In the genomic region with DNA sequence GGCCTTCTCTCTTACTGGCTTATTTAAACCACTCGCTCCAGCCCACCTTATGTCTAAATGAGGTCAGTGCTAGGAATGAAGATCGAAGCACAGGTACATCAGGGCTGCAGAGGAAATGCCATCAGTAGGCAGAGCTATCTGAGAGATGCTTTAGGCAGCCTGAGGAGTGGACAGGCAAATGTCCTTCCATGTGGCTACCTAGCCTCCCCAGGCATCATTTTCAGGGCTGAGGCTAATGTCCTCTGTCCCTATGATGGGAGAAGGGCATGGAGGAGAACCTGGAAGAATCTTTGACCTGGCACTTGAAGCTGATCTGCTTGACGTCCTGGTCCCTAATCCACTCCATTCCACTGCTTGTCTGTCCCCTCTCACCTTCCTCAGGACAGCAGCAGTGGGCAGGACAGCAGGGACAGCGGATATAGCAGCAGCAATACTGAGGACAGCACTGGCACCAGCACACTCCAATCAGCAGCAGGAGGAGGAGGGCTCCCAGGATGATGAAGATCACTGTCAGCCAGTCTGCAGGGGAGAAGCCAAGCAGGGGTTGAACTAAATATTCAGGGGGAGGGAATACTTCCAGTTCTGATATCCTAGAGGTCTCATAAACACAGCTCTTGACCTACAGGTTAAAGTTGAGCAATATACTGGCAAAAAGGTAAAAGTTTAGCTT, we compare ENCODE assay signal across 1 cellular context.
TF ChIP-seq lines count a peak whose summit lies in the region.

No MANE protein-coding gene starts in this region.

TF ChIP-seq in WTC11, 78 proteins besides CTCF, POLR2A, EP300 and RAD21 (continued from another document):
- TF ChIP-seq, protein P1, sequence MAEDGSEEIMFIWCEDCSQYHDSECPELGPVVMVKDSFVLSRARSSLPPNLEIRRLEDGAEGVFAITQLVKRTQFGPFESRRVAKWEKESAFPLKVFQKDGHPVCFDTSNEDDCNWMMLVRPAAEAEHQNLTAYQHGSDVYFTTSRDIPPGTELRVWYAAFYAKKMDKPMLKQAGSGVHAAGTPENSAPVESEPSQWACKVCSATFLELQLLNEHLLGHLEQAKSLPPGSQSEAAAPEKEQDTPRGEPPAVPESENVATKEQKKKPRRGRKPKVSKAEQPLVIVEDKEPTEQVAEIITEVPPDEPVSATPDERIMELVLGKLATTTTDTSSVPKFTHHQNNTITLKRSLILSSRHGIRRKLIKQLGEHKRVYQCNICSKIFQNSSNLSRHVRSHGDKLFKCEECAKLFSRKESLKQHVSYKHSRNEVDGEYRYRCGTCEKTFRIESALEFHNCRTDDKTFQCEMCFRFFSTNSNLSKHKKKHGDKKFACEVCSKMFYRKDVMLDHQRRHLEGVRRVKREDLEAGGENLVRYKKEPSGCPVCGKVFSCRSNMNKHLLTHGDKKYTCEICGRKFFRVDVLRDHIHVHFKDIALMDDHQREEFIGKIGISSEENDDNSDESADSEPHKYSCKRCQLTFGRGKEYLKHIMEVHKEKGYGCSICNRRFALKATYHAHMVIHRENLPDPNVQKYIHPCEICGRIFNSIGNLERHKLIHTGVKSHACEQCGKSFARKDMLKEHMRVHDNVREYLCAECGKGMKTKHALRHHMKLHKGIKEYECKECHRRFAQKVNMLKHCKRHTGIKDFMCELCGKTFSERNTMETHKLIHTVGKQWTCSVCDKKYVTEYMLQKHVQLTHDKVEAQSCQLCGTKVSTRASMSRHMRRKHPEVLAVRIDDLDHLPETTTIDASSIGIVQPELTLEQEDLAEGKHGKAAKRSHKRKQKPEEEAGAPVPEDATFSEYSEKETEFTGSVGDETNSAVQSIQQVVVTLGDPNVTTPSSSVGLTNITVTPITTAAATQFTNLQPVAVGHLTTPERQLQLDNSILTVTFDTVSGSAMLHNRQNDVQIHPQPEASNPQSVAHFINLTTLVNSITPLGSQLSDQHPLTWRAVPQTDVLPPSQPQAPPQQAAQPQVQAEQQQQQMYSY (CRISPR knock-in tag; IDR thresholded peaks at IDR 0.05): peak; percentile 91
- TF ChIP-seq ZBTB21 (CRISPR knock-in tag; IDR thresholded peaks at IDR 0.05; ENCODE audit: borderline replicate concordance): 0 out of 2 replicates have a peak, but pooled peaks have one; percentile 56
- no peak for TF ChIP-seq SP1 (CRISPR knock-in tag; conservative IDR thresholded peaks at IDR 0.05)
- TF ChIP-seq TCF7 (CRISPR knock-in tag; IDR thresholded peaks at IDR 0.05; ENCODE audit: low read depth): no peak
- no peak for TF ChIP-seq NR3C1 (CRISPR knock-in tag; conservative IDR thresholded peaks at IDR 0.05; ENCODE audit: low read depth)
- TF ChIP-seq NFYB (CRISPR knock-in tag; conservative IDR thresholded peaks at IDR 0.05; ENCODE audit: low read depth): peak; percentile 67
- no peak for TF ChIP-seq ZNF138 (CRISPR knock-in tag; conservative IDR thresholded peaks at IDR 0.05)
